In genomic region chr6:26156105-26156849, GRCh38 we compare ENCODE assay signal across 8 cellular contexts.
DNase-seq lines count a peak whose midpoint lies in the region; ATAC-seq and TF ChIP-seq lines count a peak whose summit lies in the region.

No MANE protein-coding gene starts in this region.

- ATAC-seq in DND-41 (ENCODE audit: insufficient read depth, low read depth): peak; percentile 50
- ATAC-seq in GM21825 (IDR thresholded peaks at IDR 0.05; ENCODE audit: unreplicated experiment): peak; percentile 45

- H3K9me3 ChIP-seq in DND-41 (ENCODE audit: insufficient read depth, low read length, severe bottlenecking): no peaks in the 10 kb centered on the region
- no peaks in the 10 kb centered on the region for H3K9me3 ChIP-seq in Karpas-422 (ENCODE audit: low read length)
- H3K9me3 ChIP-seq in neural cell (ENCODE audit: low read length): no peaks in the 10 kb centered on the region

- H3F3A ChIP-seq in neural cell (ENCODE audit: insufficient read depth, low read length, poor library complexity, severe bottlenecking): peaks cover 6% of the 10 kb centered on the region

- peak; percentile 16 for TF ChIP-seq EP300 in neural cell (conservative IDR thresholded peaks at IDR 0.05; ENCODE audit: poor library complexity, severe bottlenecking)

- peaks cover 18% of the 10 kb centered on the region for H4K20me1 ChIP-seq in DND-41 (ENCODE audit: insufficient read depth, low read length)
- no peaks in the 10 kb centered on the region for H4K20me1 ChIP-seq in Karpas-422 (ENCODE audit: insufficient read depth, low read depth, low read length)
- H4K20me1 ChIP-seq in neural cell (ENCODE audit: insufficient read depth): peaks cover 31% of the 10 kb centered on the region

- peak overlapping the region; percentile 95 for H3K4me3 Mint-ChIP-seq in stimulated activated naive CD8-positive, alpha-beta T cell treated with anti-CD3 and anti-CD28 coated beads, Interleukin-15, Interleukin-2, amounts not matched to agents 100 ng/mL and 50 ng/mL, for 24 hours

- H3K4me1 ChIP-seq in DND-41 (ENCODE audit: insufficient read depth, low read length): peaks cover 33% of the 10 kb centered on the region
- peaks cover 36% of the 10 kb centered on the region for H3K4me1 ChIP-seq in Karpas-422 (ENCODE audit: low read length)

- H3K9me3 Mint-ChIP-seq in stimulated activated naive CD8-positive, alpha-beta T cell treated with anti-CD3 and anti-CD28 coated beads, Interleukin-15, Interleukin-2, amounts not matched to agents 100 ng/mL and 50 ng/mL, for 24 hours: no peaks in the 10 kb centered on the region

- DNase-seq in DND-41 (peak; percentile 92), Karpas-422 (peak; percentile 94), RWPE1 (ENCODE audit: low spot score) (peak; percentile 90), activated gamma-delta T cell (lab: John Stamatoyannopoulos, UW) (peak; percentile 71), fibroblast of the conjunctiva (ENCODE audit: low read depth) (peak; percentile 83)

- POLR2A ChIA-PET in RWPE1 (lab: Yijun Ruan, JAX; ENCODE audit: low non-redundant PET): interaction anchor here (0.8 to 5.5 kb wide), 4 partner anchors 20 to 41 kb away, joined by 3 to 94 read pairs (median 9); a partner anchor contains a TSS

- H3K4me2 ChIP-seq in DND-41 (ENCODE audit: insufficient read depth, low read length) (peak overlapping the region; percentile 59), Karpas-422 (ENCODE audit: low read depth, low read length, poor library complexity, severe bottlenecking) (peak overlapping the region; percentile 96), neural cell (ENCODE audit: low read length) (peak overlapping the region; percentile 56)

- peak overlapping the region; percentile 78 to 82 for H3K4me3 ChIP-seq in DND-41 (ENCODE audit: low read depth in 1 of 2, low read length in 2 of 2)
- H3K4me3 ChIP-seq in Karpas-422 (ENCODE audit: low read length): peak overlapping the region; percentile 89
- peak overlapping the region; percentile 74 for H3K4me3 ChIP-seq in neural cell (ENCODE audit: low read length)

- TF ChIP-seq CTCF in DND-41 (IDR thresholded peaks at IDR 0.05; ENCODE audit: borderline replicate concordance, extremely low read depth, low read length, poor library complexity, severe bottlenecking): peak; percentile 11
- no peak for TF ChIP-seq CTCF in RWPE1 (conservative IDR thresholded peaks at IDR 0.05; ENCODE audit: low read depth)
- TF ChIP-seq CTCF in neural cell (IDR thresholded peaks at IDR 0.05; ENCODE audit: poor library complexity, severe bottlenecking): no peak

- H2AFZ ChIP-seq in DND-41 (ENCODE audit: low read depth, low read length) (peak overlapping the region; percentile 74; the same call in 1 of the 2 replicates), Karpas-422 (ENCODE audit: low read length) (peak overlapping the region; percentile 94), neural cell (ENCODE audit: low read depth, low read length) (no peak overlapping the region)

- H3K9me2 ChIP-seq in Karpas-422 (replicated peaks; ENCODE audit: insufficient read depth, low read length): no peaks in the 10 kb centered on the region
- H3K9me2 ChIP-seq in neural cell (ENCODE audit: insufficient read depth, low read length): no peaks in the 10 kb centered on the region

- H3K36me3 Mint-ChIP-seq in stimulated activated naive CD8-positive, alpha-beta T cell treated with anti-CD3 and anti-CD28 coated beads, Interleukin-15, Interleukin-2, amounts not matched to agents 100 ng/mL and 50 ng/mL, for 24 hours (ENCODE audit: low read depth): peaks cover 10% of the 10 kb centered on the region

- H3K27ac ChIP-seq in DND-41 (ENCODE audit: low read length): peak overlapping the region; percentile 90
- peak overlapping the region; percentile 89 for H3K27ac ChIP-seq in Karpas-422 (ENCODE audit: low read length)
- H3K27ac ChIP-seq in RWPE1: peak overlapping the region; percentile 98
- peak overlapping the region; percentile 84 for H3K27ac ChIP-seq in neural cell (ENCODE audit: low read length)

- peaks cover 5% of the 10 kb centered on the region; the same call in 1 of the 2 replicates for H3K36me3 ChIP-seq in DND-41 (ENCODE audit: insufficient read depth, low read length)
- H3K36me3 ChIP-seq in Karpas-422 (ENCODE audit: insufficient read depth, low read length): no peaks in the 10 kb centered on the region
- H3K36me3 ChIP-seq in neural cell (ENCODE audit: insufficient read depth, low read length): no peaks in the 10 kb centered on the region

- CTCF ChIA-PET in RWPE1 (lab: Yijun Ruan, JAX): no interaction called here

- peaks cover 57% of the 10 kb centered on the region for H3K4me1 Mint-ChIP-seq in stimulated activated naive CD8-positive, alpha-beta T cell treated with anti-CD3 and anti-CD28 coated beads, Interleukin-15, Interleukin-2, amounts not matched to agents 100 ng/mL and 50 ng/mL, for 24 hours (ENCODE audit: low read depth)

- H3K27me3 ChIP-seq in DND-41 (ENCODE audit: insufficient read depth, low read length, poor library complexity) (no peaks in the 10 kb centered on the region), Karpas-422 (ENCODE audit: low read length) (no peaks in the 10 kb centered on the region), neural cell (ENCODE audit: insufficient read depth, low read depth, low read length) (no peaks in the 10 kb centered on the region)

- H3K27ac Mint-ChIP-seq in stimulated activated naive CD8-positive, alpha-beta T cell treated with anti-CD3 and anti-CD28 coated beads, Interleukin-15, Interleukin-2, amounts not matched to agents 100 ng/mL and 50 ng/mL, for 24 hours: peak overlapping the region; percentile 99

- TF ChIP-seq RAD21 in neural cell (conservative IDR thresholded peaks at IDR 0.05): no peak

- H3K9ac ChIP-seq in DND-41 (ENCODE audit: low read depth, low read length) (peak overlapping the region; percentile 90), Karpas-422 (ENCODE audit: low read length) (peak overlapping the region; percentile 83), neural cell (ENCODE audit: low read length) (peak overlapping the region; percentile 86)

- peaks cover 39% of the 10 kb centered on the region for H3K79me2 ChIP-seq in DND-41 (ENCODE audit: insufficient read depth, low read length)
- H3K79me2 ChIP-seq in Karpas-422 (ENCODE audit: low read length): peaks cover 7% of the 10 kb centered on the region; the same call in 1 of the 2 replicates
- peaks cover 31% of the 10 kb centered on the region for H3K79me2 ChIP-seq in neural cell (replicated peaks; ENCODE audit: insufficient read depth, low read length)

- no peaks in the 10 kb centered on the region for H3K27me3 Mint-ChIP-seq in stimulated activated naive CD8-positive, alpha-beta T cell treated with anti-CD3 and anti-CD28 coated beads, Interleukin-15, Interleukin-2, amounts not matched to agents 100 ng/mL and 50 ng/mL, for 24 hours

TF ChIP-seq in neural cell, 6 proteins besides CTCF, POLR2A, EP300 and RAD21:
- TF ChIP-seq REST (IDR thresholded peaks at IDR 0.05; ENCODE audit: borderline replicate concordance) (peak; percentile 87), TAF1 (IDR thresholded peaks at IDR 0.05; ENCODE audit: low read depth) (peak; percentile 58), MXI1 (conservative IDR thresholded peaks at IDR 0.05; ENCODE audit: poor library complexity, severe bottlenecking) (peak; percentile 64), EZH2 (IDR thresholded peaks at IDR 0.05; ENCODE audit: borderline replicate concordance, insufficient read depth, low read length, poor library complexity, severe bottlenecking) (no peak), SMC3 (conservative IDR thresholded peaks at IDR 0.05; ENCODE audit: poor library complexity) (peak; percentile 14), POLR2AphosphoS5 (IDR thresholded peaks at IDR 0.05) (peak; percentile 100)

Comparison
In these comparisons a context has a peak if more than half of its experiments do, and no peak if none do; other contexts are left out.
1. Peak in every context shown above with its lines: DNase-seq, ATAC-seq, H3K4me3 ChIP-seq and H3K27ac ChIP-seq.